ENCODE assay signal across 8 cellular contexts in genomic region chr5:177592905-177593304, GRCh38. TPM values are rescaled to one million over a fixed set of nuclear protein-coding genes. Genes with fewer than 3 reads are reported as not detected.
DNase-seq lines count a peak whose midpoint lies in the region; ATAC-seq and TF ChIP-seq lines count a peak whose summit lies in the region.

No MANE protein-coding gene starts in this region.

- H3K27me3 Mint-ChIP-seq in naive thymus-derived CD8-positive, alpha-beta T cell = peaks cover 0 to 17% (median 6%) of the 10 kb centered on the region in 5 donors

- no peak for TF ChIP-seq CTCF in AG04450 (IDR thresholded peaks at IDR 0.05; ENCODE audit: low read depth, low read length)

- H3K79me2 ChIP-seq in Karpas-422 (ENCODE audit: low read length) = peaks cover 19% of the 10 kb centered on the region

- H3K9ac ChIP-seq in Karpas-422 (ENCODE audit: low read length) = peak overlapping the region; percentile 94
- H3K9ac ChIP-seq in duodenal mucosa (ENCODE audit: low read depth in 1 of 2, low read length in 2 of 2) = peak overlapping the region; percentile 85 to 90

- H3K4me2 ChIP-seq in Karpas-422 (ENCODE audit: low read depth, low read length, poor library complexity, severe bottlenecking) = peak overlapping the region; percentile 86

- H3K9me3 ChIP-seq in AG04450 (ENCODE audit: control insufficient read depth, insufficient read depth, low read length) (peaks cover 5% of the 10 kb centered on the region; the same call in 1 of the 2 replicates), Karpas-422 (ENCODE audit: low read length) (no peaks in the 10 kb centered on the region), duodenal mucosa (ENCODE audit: control insufficient read depth in 1 of 2, low read length in 2 of 2) (no peaks in the 10 kb centered on the region)

- POLR2A ChIA-PET in AG04450 (lab: Yijun Ruan, JAX) = interaction anchor here (0.6 to 1.8 kb wide), 7 partner anchors 14 to 611 kb away, joined by 3 to 14 read pairs (median 4); partner anchors contain the start of genes DDX41 and HNRNPAB
- POLR2A ChIA-PET in naive thymus-derived CD8-positive, alpha-beta T cell (lab: Charles Lee) = interaction anchor here (1.1 to 2.3 kb wide), 4 partner anchors 8 to 39 kb away, joined by 3 to 8 read pairs (median 7); partner anchors contain the start of gene FAM193B

- no peaks in the 10 kb centered on the region for H3K9me2 ChIP-seq in Karpas-422 (replicated peaks; ENCODE audit: insufficient read depth, low read length)

- DNase-seq in AG04450 (ENCODE audit: low read depth, low spot score) = no peak
- no peak for DNase-seq in Karpas-422
- peak in 1 of 10 donors; percentile 55 for DNase-seq in naive thymus-derived CD8-positive, alpha-beta T cell
- no peak for DNase-seq in DMS53 treated with DMSO at 0.1 percent for 48 hours (lab: John Stamatoyannopoulos, UW; ENCODE audit: unreplicated experiment)
- no peak for DNase-seq in SIG-M5 (lab: John Stamatoyannopoulos, UW)
- DNase-seq in HT-29 (ENCODE audit: low spot score) = no peak

- H3K4me1 ChIP-seq in Karpas-422 (ENCODE audit: low read length) = peaks cover 16% of the 10 kb centered on the region
- peaks cover 18 to 20% of the 10 kb centered on the region in 2 donors for H3K4me1 ChIP-seq in duodenal mucosa (ENCODE audit: control insufficient read depth in 1 of 2, insufficient read depth in 2 of 2, low read length in 2 of 2)

- H3K4me3 Mint-ChIP-seq in naive thymus-derived CD8-positive, alpha-beta T cell = peak overlapping the region; percentile 91 to 100 (median 98)

- peaks cover 0 to 2% (median 0%) of the 10 kb centered on the region in 9 donors for H3K9me3 Mint-ChIP-seq in naive thymus-derived CD8-positive, alpha-beta T cell

- H2AFZ ChIP-seq in Karpas-422 (ENCODE audit: low read length) = no peak overlapping the region

- ATAC-seq in naive thymus-derived CD8-positive, alpha-beta T cell = no peak
- no peak for ATAC-seq in HG02642 (IDR thresholded peaks at IDR 0.05; ENCODE audit: poor library complexity, unreplicated experiment)

- peaks cover 35% of the 10 kb centered on the region for H3K36me3 ChIP-seq in Karpas-422 (ENCODE audit: insufficient read depth, low read length)
- H3K36me3 ChIP-seq in duodenal mucosa (ENCODE audit: control insufficient read depth in 1 of 2, insufficient read depth in 2 of 2, low read length in 2 of 2) = peaks cover 23 to 37% of the 10 kb centered on the region in 2 donors

- no peaks in the 10 kb centered on the region for H4K20me1 ChIP-seq in Karpas-422 (ENCODE audit: insufficient read depth, low read depth, low read length)

- H3K4me3 ChIP-seq in AG04450 (ENCODE audit: low read depth, low read length) (peak overlapping the region; percentile 95), Karpas-422 (ENCODE audit: low read length) (peak overlapping the region; percentile 80), duodenal mucosa (ENCODE audit: low read depth in 1 of 2, low read length in 2 of 2) (peak overlapping the region; percentile 78 to 99)

- H3K27ac Mint-ChIP-seq in naive thymus-derived CD8-positive, alpha-beta T cell = peak overlapping the region in 7 of 10 donors; percentile 29 to 98 (median 90)

- H3K27me3 ChIP-seq in AG04450 (ENCODE audit: control insufficient read depth, insufficient read depth, low read length) (peaks cover 10% of the 10 kb centered on the region), Karpas-422 (ENCODE audit: low read length) (no peaks in the 10 kb centered on the region), duodenal mucosa (ENCODE audit: control insufficient read depth in 1 of 2, insufficient read depth in 2 of 2, low read length in 2 of 2) (peaks cover 0 to 3% of the 10 kb centered on the region in 2 donors)

- H3K36me3 Mint-ChIP-seq in naive thymus-derived CD8-positive, alpha-beta T cell = peaks cover 0 to 32% (median 12%) of the 10 kb centered on the region in 3 donors

- H3K27ac ChIP-seq in AG04450 (ENCODE audit: low read depth, low read length) = no peak overlapping the region
- peak overlapping the region; percentile 65 for H3K27ac ChIP-seq in Karpas-422 (ENCODE audit: low read length)
- no peak overlapping the region for H3K27ac ChIP-seq in duodenal mucosa (ENCODE audit: low read depth, low read length)

- CTCF ChIA-PET in AG04450 (lab: Charles Lee) = interaction anchor here (0.6 to 1.9 kb wide), 7 partner anchors 10 to 100 kb away, joined by 3 to 13 read pairs (median 4); no protein-coding TSS in a partner anchor

- peaks cover 11 to 32% (median 26%) of the 10 kb centered on the region in 4 donors for H3K4me1 Mint-ChIP-seq in naive thymus-derived CD8-positive, alpha-beta T cell

RNA-seq across cellular contexts. Expression of gene TMED9, which starts 0.9 kb away (rescaled TPM):
- 307 and 376 TPM in 2 replicates for polyA plus RNA-seq in AG04450 (2011; rRNA removed)
- polyA minus RNA-seq in AG04450 (2011; rRNA and poly(A)+ RNA removed) = 180 and 243 TPM in 2 replicates
- 33.2 and 69.3 TPM in 2 replicates for total RNA-seq in Karpas-422 (2014; rRNA removed; shearing (Covaris generic); ENCODE audit: low replicate concordance)
- total RNA-seq in naive thymus-derived CD8-positive, alpha-beta T cell = 10 to 100 TPM; 61.5 to 63.1 TPM
- 100 to 1,000 TPM in 1 of 3 donors, 10 to 100 TPM in 2; 89.0 to 121 (median 93.8) TPM for polyA plus RNA-seq in naive thymus-derived CD8-positive, alpha-beta T cell
- 115 and 119 TPM in 2 replicates for total RNA-seq in HT-29 (2014; rRNA removed; shearing (Covaris generic))

RNA-seq across cellular contexts. Expression of gene B4GALT7, which starts 7.0 kb away (rescaled TPM):
- polyA plus RNA-seq in AG04450 (2011; rRNA removed) = 18.3 and 26.2 TPM in 2 replicates
- polyA minus RNA-seq in AG04450 (2011; rRNA and poly(A)+ RNA removed) = 16.8 and 24.8 TPM in 2 replicates
- 24.8 and 42.2 TPM in 2 replicates for total RNA-seq in Karpas-422 (2014; rRNA removed; shearing (Covaris generic); ENCODE audit: low replicate concordance)
- total RNA-seq in naive thymus-derived CD8-positive, alpha-beta T cell = 10 to 100 TPM; 36.2 to 39.3 TPM
- 10 to 100 TPM; 14.8 to 21.1 (median 18.7) TPM for polyA plus RNA-seq in naive thymus-derived CD8-positive, alpha-beta T cell
- total RNA-seq in HT-29 (2014; rRNA removed; shearing (Covaris generic)) = 25.0 and 31.8 TPM in 2 replicates

RNA-seq across cellular contexts. Expression of gene FAM193B, which starts 38.5 kb away (rescaled TPM):
- polyA plus RNA-seq in AG04450 (2011; rRNA removed) = 28.7 and 30.1 TPM in 2 replicates
- 25.7 and 34.3 TPM in 2 replicates for polyA minus RNA-seq in AG04450 (2011; rRNA and poly(A)+ RNA removed)
- 48.3 and 59.6 TPM in 2 replicates for total RNA-seq in Karpas-422 (2014; rRNA removed; shearing (Covaris generic); ENCODE audit: low replicate concordance)
- 100 to 1,000 TPM; 214 to 225 TPM for total RNA-seq in naive thymus-derived CD8-positive, alpha-beta T cell
- polyA plus RNA-seq in naive thymus-derived CD8-positive, alpha-beta T cell = 1 to 10 TPM; 1.6 to 5.5 (median 3.4) TPM
- total RNA-seq in HT-29 (2014; rRNA removed; shearing (Covaris generic)) = 32.8 and 61.4 TPM in 2 replicates
